8 cellular contexts compared by ENCODE assay signal in genomic region chr7:128861957-128862570, GRCh38. TPM values are rescaled to one million over a fixed set of nuclear protein-coding genes. Genes with fewer than 3 reads are reported as not detected.
DNase-seq lines count a peak whose midpoint lies in the region; ATAC-seq and TF ChIP-seq lines count a peak whose summit lies in the region.

No MANE protein-coding gene starts in this region.

- H3K27me3 ChIP-seq in cardiac muscle cell (no peaks in the 10 kb centered on the region), upper lobe of right lung (no peaks in the 10 kb centered on the region)

- H3K36me3 ChIP-seq in cardiac muscle cell (peaks cover 8% of the 10 kb centered on the region), upper lobe of right lung (peaks cover 15% of the 10 kb centered on the region)

- H3K4me3 ChIP-seq in cardiac muscle cell (peak overlapping the region; percentile 63), astrocyte of the spinal cord (ENCODE audit: low read depth, low read length) (peak overlapping the region; percentile 72), upper lobe of right lung (peak overlapping the region; percentile 86)

- peaks cover 4% of the 10 kb centered on the region for H3K4me1 ChIP-seq in cardiac muscle cell (ENCODE audit: low read depth)
- H3K4me1 ChIP-seq in upper lobe of right lung = peaks cover 10% of the 10 kb centered on the region

- in situ Hi-C loops in astrocyte of the spinal cord (cut with HindIII; ENCODE audit: low sequenced_read_pairs) = no loop called here

- H3K9me3 ChIP-seq in cardiac muscle cell (ENCODE audit: low read depth) (no peaks in the 10 kb centered on the region), upper lobe of right lung (no peaks in the 10 kb centered on the region)

- DNase-seq in cardiac muscle cell (ENCODE audit: low read depth in 1 of 2, low spot score in 1 of 2) = no peak
- DNase-seq in Right ventricle myocardium inferior (ENCODE audit: missing footprints) = no peak
- DNase-seq in astrocyte of the spinal cord (ENCODE audit: low read depth, low spot score) = no peak
- DNase-seq in medulla oblongata (ENCODE audit: extremely low spot score) = peak; percentile 19
- no peak for DNase-seq in upper lobe of right lung
- DNase-seq in NCI-H187 (lab: John Stamatoyannopoulos, UW) = no peak
- DNase-seq in omental fat pad (ENCODE audit: low spot score) = no peak

- intact Hi-C loops in Right ventricle myocardium inferior (cut with DNase I) (loop anchor here (2.0 to 5.0 kb wide), 2 partner anchors 29 to 125 kb away; partner anchors contain the start of gene CALU), upper lobe of right lung (cut with DNase I) (no loop called here)

- no peak for ATAC-seq in Right ventricle myocardium inferior
- no peak for ATAC-seq in upper lobe of right lung
- ATAC-seq in GM19455 (IDR thresholded peaks at IDR 0.05; ENCODE audit: unreplicated experiment) = no peak
- no peak for ATAC-seq in omental fat pad (ENCODE audit: low FRiP score)

- TF ChIP-seq CTCF in cardiac muscle cell (IDR thresholded peaks at IDR 0.05; ENCODE audit: low read depth, low read length) (no peak), astrocyte of the spinal cord (IDR thresholded peaks at IDR 0.05; ENCODE audit: low read depth, low read length) (no peak), upper lobe of right lung (IDR thresholded peaks at IDR 0.05) (no peak), omental fat pad (IDR thresholded peaks at IDR 0.05) (no peak)

- H3K27ac ChIP-seq in cardiac muscle cell (no peak overlapping the region), upper lobe of right lung (no peak overlapping the region)

RNA-seq across cellular contexts. Expression of gene ATP6V1F, which starts 0.6 kb away (rescaled TPM):
- 113 and 164 TPM in 2 replicates for total RNA-seq in cardiac muscle cell
- polyA plus RNA-seq in cardiac muscle cell = 284 and 330 TPM in 2 replicates
- total RNA-seq in Right ventricle myocardium inferior = 128 TPM
- total RNA-seq in upper lobe of right lung = 180 TPM
- total RNA-seq in omental fat pad = 100 to 1,000 TPM in 3 of 4 donors, 10 to 100 TPM in 1; 86.7 to 186 (median 133) TPM

RNA-seq across cellular contexts. Expression of gene FLNC, which starts 31.9 kb away (rescaled TPM):
- 500 and 516 TPM in 2 replicates for total RNA-seq in cardiac muscle cell
- polyA plus RNA-seq in cardiac muscle cell = 194 and 196 TPM in 2 replicates
- total RNA-seq in Right ventricle myocardium inferior = 905 TPM
- 7.7 TPM for total RNA-seq in upper lobe of right lung
- total RNA-seq in omental fat pad = 100 to 1,000 TPM in 1 of 4 donors, 10 to 100 TPM in 2, 1 to 10 TPM in 1; 7.7 to 140 (median 25.5) TPM

RNA-seq across cellular contexts. Expression of gene KCP, which starts 48.4 kb away (rescaled TPM):
- 0.49 and 1.2 TPM in 2 replicates for total RNA-seq in cardiac muscle cell
- polyA plus RNA-seq in cardiac muscle cell = 1.6 TPM in 2 replicates
- 0.11 TPM for total RNA-seq in Right ventricle myocardium inferior
- 1.3 TPM for total RNA-seq in upper lobe of right lung
- 1 to 10 TPM in 2 of 4 donors, under 1 TPM in 2; 0.46 to 3.3 (median 1.2) TPM for total RNA-seq in omental fat pad
